Comparison of ENCODE assay signal across 1 cellular context in the genomic region with DNA sequence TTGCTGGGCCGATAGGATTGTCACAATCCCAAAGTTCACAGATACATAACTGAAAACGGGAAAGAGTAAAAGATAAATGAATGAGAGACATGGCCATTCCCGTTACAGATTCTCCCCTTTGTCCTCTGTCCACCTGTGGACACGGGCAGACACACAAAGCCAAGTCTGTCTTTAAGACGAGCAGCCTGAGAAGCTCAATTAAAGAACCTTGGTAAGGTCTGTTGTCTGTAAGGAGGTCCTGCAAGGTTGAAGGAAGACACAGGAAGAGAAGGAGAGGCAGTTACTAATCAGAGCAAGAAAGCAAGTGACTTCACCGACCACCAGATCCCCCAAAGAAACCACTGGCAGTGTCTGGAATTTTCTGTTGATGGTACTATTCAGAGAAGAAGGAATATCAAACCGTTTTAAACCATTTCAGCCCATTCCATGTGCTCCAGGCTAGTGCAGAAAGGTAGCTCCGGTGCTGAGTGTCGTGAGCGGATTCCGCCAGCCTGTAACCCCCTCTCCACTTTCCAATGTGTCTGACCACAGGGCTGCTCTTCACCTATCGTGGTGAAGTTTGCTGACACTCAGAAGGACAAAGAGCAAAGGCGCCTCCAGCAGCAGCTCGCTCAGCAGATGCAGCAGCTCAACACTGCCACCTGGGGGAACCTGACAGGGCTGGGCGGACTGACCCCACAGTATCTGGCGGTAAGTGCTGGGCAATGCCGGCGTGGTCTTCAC.
TF ChIP-seq lines count a peak whose summit lies in the region.

No MANE protein-coding gene starts in this region.

TF ChIP-seq in HepG2, 621 proteins besides CTCF, POLR2A, EP300 and RAD21 (continued from another document and continues in another):
- TF ChIP-seq, protein P1, sequence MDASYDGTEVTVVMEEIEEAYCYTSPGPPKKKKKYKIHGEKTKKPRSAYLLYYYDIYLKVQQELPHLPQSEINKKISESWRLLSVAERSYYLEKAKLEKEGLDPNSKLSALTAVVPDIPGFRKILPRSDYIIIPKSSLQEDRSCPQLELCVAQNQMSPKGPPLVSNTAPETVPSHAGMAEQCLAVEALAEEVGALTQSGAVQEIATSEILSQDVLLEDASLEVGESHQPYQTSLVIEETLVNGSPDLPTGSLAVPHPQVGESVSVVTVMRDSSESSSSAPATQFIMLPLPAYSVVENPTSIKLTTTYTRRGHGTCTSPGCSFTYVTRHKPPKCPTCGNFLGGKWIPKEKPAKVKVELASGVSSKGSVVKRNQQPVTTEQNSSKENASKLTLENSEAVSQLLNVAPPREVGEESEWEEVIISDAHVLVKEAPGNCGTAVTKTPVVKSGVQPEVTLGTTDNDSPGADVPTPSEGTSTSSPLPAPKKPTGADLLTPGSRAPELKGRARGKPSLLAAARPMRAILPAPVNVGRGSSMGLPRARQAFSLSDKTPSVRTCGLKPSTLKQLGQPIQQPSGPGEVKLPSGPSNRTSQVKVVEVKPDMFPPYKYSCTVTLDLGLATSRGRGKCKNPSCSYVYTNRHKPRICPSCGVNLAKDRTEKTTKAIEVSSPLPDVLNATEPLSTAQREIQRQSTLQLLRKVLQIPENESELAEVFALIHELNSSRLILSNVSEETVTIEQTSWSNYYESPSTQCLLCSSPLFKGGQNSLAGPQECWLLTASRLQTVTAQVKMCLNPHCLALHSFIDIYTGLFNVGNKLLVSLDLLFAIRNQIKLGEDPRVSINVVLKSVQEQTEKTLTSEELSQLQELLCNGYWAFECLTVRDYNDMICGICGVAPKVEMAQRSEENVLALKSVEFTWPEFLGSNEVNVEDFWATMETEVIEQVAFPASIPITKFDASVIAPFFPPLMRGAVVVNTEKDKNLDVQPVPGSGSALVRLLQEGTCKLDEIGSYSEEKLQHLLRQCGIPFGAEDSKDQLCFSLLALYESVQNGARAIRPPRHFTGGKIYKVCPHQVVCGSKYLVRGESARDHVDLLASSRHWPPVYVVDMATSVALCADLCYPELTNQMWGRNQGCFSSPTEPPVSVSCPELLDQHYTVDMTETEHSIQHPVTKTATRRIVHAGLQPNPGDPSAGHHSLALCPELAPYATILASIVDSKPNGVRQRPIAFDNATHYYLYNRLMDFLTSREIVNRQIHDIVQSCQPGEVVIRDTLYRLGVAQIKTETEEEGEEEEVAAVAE (CRISPR knock-in tag; IDR thresholded peaks at IDR 0.05; ENCODE audit: borderline replicate concordance) = peak; percentile 92
- peak; percentile 90 for TF ChIP-seq STAG1 (CRISPR knock-in tag; IDR thresholded peaks at IDR 0.05)
- peak; percentile 49; the same call in 1 of the 2 replicates for TF ChIP-seq ZNF124 (CRISPR knock-in tag; IDR thresholded peaks at IDR 0.05)
- no peak for TF ChIP-seq JUND (CRISPR knock-in tag; IDR thresholded peaks at IDR 0.05)
- TF ChIP-seq ZNF619 (CRISPR knock-in tag; IDR thresholded peaks at IDR 0.05) = peak; percentile 51; the same call in 1 of the 2 replicates
- TF ChIP-seq, protein P2, sequence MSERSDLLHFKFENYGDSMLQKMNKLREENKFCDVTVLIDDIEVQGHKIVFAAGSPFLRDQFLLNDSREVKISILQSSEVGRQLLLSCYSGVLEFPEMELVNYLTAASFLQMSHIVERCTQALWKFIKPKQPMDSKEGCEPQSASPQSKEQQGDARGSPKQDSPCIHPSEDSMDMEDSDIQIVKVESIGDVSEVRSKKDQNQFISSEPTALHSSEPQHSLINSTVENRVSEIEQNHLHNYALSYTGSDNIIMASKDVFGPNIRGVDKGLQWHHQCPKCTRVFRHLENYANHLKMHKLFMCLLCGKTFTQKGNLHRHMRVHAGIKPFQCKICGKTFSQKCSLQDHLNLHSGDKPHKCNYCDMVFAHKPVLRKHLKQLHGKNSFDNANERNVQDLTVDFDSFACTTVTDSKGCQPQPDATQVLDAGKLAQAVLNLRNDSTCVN (CRISPR knock-in tag; IDR thresholded peaks at IDR 0.05; ENCODE audit: borderline replicate concordance) = 0 out of 2 replicates have a peak, but pooled peaks have one; percentile 43
- TF ChIP-seq, protein P3, sequence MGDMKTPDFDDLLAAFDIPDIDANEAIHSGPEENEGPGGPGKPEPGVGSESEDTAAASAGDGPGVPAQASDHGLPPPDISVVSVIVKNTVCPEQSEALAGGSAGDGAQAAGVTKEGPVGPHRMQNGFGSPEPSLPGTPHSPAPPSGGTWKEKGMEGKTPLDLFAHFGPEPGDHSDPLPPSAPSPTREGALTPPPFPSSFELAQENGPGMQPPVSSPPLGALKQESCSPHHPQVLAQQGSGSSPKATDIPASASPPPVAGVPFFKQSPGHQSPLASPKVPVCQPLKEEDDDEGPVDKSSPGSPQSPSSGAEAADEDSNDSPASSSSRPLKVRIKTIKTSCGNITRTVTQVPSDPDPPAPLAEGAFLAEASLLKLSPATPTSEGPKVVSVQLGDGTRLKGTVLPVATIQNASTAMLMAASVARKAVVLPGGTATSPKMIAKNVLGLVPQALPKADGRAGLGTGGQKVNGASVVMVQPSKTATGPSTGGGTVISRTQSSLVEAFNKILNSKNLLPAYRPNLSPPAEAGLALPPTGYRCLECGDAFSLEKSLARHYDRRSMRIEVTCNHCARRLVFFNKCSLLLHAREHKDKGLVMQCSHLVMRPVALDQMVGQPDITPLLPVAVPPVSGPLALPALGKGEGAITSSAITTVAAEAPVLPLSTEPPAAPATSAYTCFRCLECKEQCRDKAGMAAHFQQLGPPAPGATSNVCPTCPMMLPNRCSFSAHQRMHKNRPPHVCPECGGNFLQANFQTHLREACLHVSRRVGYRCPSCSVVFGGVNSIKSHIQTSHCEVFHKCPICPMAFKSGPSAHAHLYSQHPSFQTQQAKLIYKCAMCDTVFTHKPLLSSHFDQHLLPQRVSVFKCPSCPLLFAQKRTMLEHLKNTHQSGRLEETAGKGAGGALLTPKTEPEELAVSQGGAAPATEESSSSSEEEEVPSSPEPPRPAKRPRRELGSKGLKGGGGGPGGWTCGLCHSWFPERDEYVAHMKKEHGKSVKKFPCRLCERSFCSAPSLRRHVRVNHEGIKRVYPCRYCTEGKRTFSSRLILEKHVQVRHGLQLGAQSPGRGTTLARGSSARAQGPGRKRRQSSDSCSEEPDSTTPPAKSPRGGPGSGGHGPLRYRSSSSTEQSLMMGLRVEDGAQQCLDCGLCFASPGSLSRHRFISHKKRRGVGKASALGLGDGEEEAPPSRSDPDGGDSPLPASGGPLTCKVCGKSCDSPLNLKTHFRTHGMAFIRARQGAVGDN (CRISPR knock-in tag; IDR thresholded peaks at IDR 0.05) = peak; percentile 31; the same call in 1 of the 2 replicates
- no peak for TF ChIP-seq NONO (IDR thresholded peaks at IDR 0.05)
- TF ChIP-seq NONO (CRISPR knock-in tag; conservative IDR thresholded peaks at IDR 0.05) = 0 out of 2 replicates have a peak, but pooled peaks have one; percentile 37
- TF ChIP-seq, protein P4, sequence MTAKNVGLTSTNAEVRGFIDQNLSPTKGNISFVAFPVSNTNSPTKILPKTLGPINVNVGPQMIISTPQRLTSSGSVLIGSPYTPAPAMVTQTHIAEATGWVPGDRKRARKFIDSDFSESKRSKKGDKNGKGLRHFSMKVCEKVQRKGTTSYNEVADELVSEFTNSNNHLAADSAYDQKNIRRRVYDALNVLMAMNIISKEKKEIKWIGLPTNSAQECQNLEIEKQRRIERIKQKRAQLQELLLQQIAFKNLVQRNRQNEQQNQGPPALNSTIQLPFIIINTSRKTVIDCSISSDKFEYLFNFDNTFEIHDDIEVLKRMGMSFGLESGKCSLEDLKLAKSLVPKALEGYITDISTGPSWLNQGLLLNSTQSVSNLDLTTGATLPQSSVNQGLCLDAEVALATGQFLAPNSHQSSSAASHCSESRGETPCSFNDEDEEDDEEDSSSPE (CRISPR knock-in tag; IDR thresholded peaks at IDR 0.05) = 0 out of 2 replicates have a peak, but pooled peaks have one; percentile 23
- TF ChIP-seq ERF (CRISPR knock-in tag; IDR thresholded peaks at IDR 0.05) = 0 out of 2 replicates have a peak, but pooled peaks have one; percentile 37
- peak; percentile 25 for TF ChIP-seq ZFP36 (IDR thresholded peaks at IDR 0.05; ENCODE audit: borderline replicate concordance, low read depth, low read length, partially characterized antibody)
- TF ChIP-seq MBNL3 (CRISPR knock-in tag; conservative IDR thresholded peaks at IDR 0.05) = no peak
- no peak for TF ChIP-seq TBL1XR1 (IDR thresholded peaks at IDR 0.05; ENCODE audit: borderline replicate concordance, low read length, partially characterized antibody)
- TF ChIP-seq, protein P5, sequence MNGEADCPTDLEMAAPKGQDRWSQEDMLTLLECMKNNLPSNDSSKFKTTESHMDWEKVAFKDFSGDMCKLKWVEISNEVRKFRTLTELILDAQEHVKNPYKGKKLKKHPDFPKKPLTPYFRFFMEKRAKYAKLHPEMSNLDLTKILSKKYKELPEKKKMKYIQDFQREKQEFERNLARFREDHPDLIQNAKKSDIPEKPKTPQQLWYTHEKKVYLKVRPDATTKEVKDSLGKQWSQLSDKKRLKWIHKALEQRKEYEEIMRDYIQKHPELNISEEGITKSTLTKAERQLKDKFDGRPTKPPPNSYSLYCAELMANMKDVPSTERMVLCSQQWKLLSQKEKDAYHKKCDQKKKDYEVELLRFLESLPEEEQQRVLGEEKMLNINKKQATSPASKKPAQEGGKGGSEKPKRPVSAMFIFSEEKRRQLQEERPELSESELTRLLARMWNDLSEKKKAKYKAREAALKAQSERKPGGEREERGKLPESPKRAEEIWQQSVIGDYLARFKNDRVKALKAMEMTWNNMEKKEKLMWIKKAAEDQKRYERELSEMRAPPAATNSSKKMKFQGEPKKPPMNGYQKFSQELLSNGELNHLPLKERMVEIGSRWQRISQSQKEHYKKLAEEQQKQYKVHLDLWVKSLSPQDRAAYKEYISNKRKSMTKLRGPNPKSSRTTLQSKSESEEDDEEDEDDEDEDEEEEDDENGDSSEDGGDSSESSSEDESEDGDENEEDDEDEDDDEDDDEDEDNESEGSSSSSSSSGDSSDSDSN (CRISPR knock-in tag; IDR thresholded peaks at IDR 0.05) = 0 out of 2 replicates have a peak, but pooled peaks have one; percentile 17
- TF ChIP-seq SOX5 (CRISPR knock-in tag; IDR thresholded peaks at IDR 0.05; ENCODE audit: borderline replicate concordance) = 0 out of 2 replicates have a peak, but pooled peaks have one; percentile 17
- TF ChIP-seq, protein P6, sequence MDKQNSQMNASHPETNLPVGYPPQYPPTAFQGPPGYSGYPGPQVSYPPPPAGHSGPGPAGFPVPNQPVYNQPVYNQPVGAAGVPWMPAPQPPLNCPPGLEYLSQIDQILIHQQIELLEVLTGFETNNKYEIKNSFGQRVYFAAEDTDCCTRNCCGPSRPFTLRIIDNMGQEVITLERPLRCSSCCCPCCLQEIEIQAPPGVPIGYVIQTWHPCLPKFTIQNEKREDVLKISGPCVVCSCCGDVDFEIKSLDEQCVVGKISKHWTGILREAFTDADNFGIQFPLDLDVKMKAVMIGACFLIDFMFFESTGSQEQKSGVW (CRISPR knock-in tag; IDR thresholded peaks at IDR 0.05; ENCODE audit: borderline replicate concordance) = no peak
- TF ChIP-seq ZFY (CRISPR knock-in tag; IDR thresholded peaks at IDR 0.05) = no peak
- TF ChIP-seq XRCC5 (optimal IDR thresholded peaks at IDR 0.05; ENCODE audit: low read length) = peak; percentile 93
- peak; percentile 41; the same call in 1 of the 2 replicates for TF ChIP-seq HNF4G (IDR thresholded peaks at IDR 0.05; ENCODE audit: borderline replicate concordance, low read depth, low read length)
- TF ChIP-seq HNF4G (CRISPR knock-in tag; IDR thresholded peaks at IDR 0.05; ENCODE audit: borderline replicate concordance, low read depth) = no peak
- TF ChIP-seq ZNF12 (CRISPR knock-in tag; IDR thresholded peaks at IDR 0.05) = no peak
- TF ChIP-seq, protein P7, sequence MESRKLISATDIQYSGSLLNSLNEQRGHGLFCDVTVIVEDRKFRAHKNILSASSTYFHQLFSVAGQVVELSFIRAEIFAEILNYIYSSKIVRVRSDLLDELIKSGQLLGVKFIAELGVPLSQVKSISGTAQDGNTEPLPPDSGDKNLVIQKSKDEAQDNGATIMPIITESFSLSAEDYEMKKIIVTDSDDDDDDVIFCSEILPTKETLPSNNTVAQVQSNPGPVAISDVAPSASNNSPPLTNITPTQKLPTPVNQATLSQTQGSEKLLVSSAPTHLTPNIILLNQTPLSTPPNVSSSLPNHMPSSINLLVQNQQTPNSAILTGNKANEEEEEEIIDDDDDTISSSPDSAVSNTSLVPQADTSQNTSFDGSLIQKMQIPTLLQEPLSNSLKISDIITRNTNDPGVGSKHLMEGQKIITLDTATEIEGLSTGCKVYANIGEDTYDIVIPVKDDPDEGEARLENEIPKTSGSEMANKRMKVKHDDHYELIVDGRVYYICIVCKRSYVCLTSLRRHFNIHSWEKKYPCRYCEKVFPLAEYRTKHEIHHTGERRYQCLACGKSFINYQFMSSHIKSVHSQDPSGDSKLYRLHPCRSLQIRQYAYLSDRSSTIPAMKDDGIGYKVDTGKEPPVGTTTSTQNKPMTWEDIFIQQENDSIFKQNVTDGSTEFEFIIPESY (CRISPR knock-in tag; IDR thresholded peaks at IDR 0.05) = peak; percentile 57; the same call in 1 of the 2 replicates
- TF ChIP-seq, protein P8, sequence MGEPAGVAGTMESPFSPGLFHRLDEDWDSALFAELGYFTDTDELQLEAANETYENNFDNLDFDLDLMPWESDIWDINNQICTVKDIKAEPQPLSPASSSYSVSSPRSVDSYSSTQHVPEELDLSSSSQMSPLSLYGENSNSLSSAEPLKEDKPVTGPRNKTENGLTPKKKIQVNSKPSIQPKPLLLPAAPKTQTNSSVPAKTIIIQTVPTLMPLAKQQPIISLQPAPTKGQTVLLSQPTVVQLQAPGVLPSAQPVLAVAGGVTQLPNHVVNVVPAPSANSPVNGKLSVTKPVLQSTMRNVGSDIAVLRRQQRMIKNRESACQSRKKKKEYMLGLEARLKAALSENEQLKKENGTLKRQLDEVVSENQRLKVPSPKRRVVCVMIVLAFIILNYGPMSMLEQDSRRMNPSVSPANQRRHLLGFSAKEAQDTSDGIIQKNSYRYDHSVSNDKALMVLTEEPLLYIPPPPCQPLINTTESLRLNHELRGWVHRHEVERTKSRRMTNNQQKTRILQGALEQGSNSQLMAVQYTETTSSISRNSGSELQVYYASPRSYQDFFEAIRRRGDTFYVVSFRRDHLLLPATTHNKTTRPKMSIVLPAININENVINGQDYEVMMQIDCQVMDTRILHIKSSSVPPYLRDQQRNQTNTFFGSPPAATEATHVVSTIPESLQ (CRISPR knock-in tag; conservative IDR thresholded peaks at IDR 0.05) = no peak
- TF ChIP-seq ZNF33B (CRISPR knock-in tag; IDR thresholded peaks at IDR 0.05) = no peak
- no peak for TF ChIP-seq CBX2 (IDR thresholded peaks at IDR 0.05; ENCODE audit: low read depth, low read length)
- TF ChIP-seq CBX2 (CRISPR knock-in tag; IDR thresholded peaks at IDR 0.05; ENCODE audit: low read depth) = 0 out of 2 replicates have a peak, but pooled peaks have one; percentile 70
- TF ChIP-seq, protein P9, sequence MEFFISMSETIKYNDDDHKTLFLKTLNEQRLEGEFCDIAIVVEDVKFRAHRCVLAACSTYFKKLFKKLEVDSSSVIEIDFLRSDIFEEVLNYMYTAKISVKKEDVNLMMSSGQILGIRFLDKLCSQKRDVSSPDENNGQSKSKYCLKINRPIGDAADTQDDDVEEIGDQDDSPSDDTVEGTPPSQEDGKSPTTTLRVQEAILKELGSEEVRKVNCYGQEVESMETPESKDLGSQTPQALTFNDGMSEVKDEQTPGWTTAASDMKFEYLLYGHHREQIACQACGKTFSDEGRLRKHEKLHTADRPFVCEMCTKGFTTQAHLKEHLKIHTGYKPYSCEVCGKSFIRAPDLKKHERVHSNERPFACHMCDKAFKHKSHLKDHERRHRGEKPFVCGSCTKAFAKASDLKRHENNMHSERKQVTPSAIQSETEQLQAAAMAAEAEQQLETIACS (CRISPR knock-in tag; IDR thresholded peaks at IDR 0.05) = no peak
- TF ChIP-seq ZMYM4 (CRISPR knock-in tag; IDR thresholded peaks at IDR 0.05) = peak; percentile 59
